38 cellular contexts compared by ENCODE assay signal in genomic region chr2:165891345-165891744, GRCh38.
"Had no signal": no experiment of that assay in that cellular context is flagged by ENCODE, and none has a peak within 500 bp of the region (broad histone marks: within the 10 kb centered on the region; RNA-seq: fewer than 3 reads in every experiment).

No MANE protein-coding gene starts in this region.

- H3K27ac Mint-ChIP-seq: activated naive CD4-positive, alpha-beta T cell treated with anti-CD3 and anti-CD28 coated beads for 36 hours; activated naive CD4-positive, alpha-beta T cell treated with anti-CD3 and anti-CD28 coated beads, Interleukin-2, amount 10 ng/mL, durations not matched to agents 7 days and 5 days; activated naive CD4-positive, alpha-beta T cell treated with anti-CD3 and anti-CD28 coated beads, Interleukin-2, amount 50 U/mL, for 24 hours; activated naive CD4-positive, alpha-beta T cell treated with anti-CD3 and anti-CD28 coated beads, Interleukin-2, amount 50 U/mL, for 72 hours; activated naive CD8-positive, alpha-beta T cell; activated naive CD8-positive, alpha-beta T cell treated with anti-CD3 and anti-CD28 coated beads for 36 hours; activated naive CD8-positive, alpha-beta T cell treated with anti-CD3 and anti-CD28 coated beads, Interleukin-2, amount 10 ng/mL, durations not matched to agents 7 days and 5 days; activated naive CD8-positive, alpha-beta T cell treated with anti-CD3 and anti-CD28 coated beads, Interleukin-2, amount 50 U/mL, for 24 hours; activated T-cell treated with anti-CD3 and anti-CD28 coated beads, Interleukin-2, amount 50 U/mL, for 72 hours; activated T-helper 1 cell treated with anti-CD3 and anti-CD28 coated beads, Interleukin-12 subunit alpha, Interleukin-12 subunit beta, Interleukin-2, Interleukin-4 antibody, amounts not matched to agents 30 ng/mL and 10 ng/mL and 1 ng/mL, durations not matched to agents 14 hours and 24 hours and 36 hours; activated T-helper 17 cell treated with anti-CD3 and anti-CD28 coated beads, Interleukin-2, amount 50 U/mL, for 72 hours; activated T-helper 2 cell treated with anti-CD3 and anti-CD28 coated beads, Interferon-gamma antibody, Interleukin-2, Interleukin-4, amounts not matched to agents 10 μg/mL and 5 μg/mL and 100 μg/mL, durations not matched to agents 14 hours and 24 hours and 36 hours; brain had no signal

- H3K27me3 ChIP-seq: adrenal gland, ascending aorta, body of pancreas, brain microvascular endothelial cell, breast epithelium, cardiac muscle cell had no signal

- H3K9me3 Mint-ChIP-seq: activated naive CD4-positive, alpha-beta T cell treated with anti-CD3 and anti-CD28 coated beads for 36 hours; activated naive CD4-positive, alpha-beta T cell treated with anti-CD3 and anti-CD28 coated beads, Interleukin-2, amount 10 ng/mL, durations not matched to agents 7 days and 5 days; activated naive CD4-positive, alpha-beta T cell treated with anti-CD3 and anti-CD28 coated beads, Interleukin-2, amount 50 U/mL, for 24 hours; activated naive CD4-positive, alpha-beta T cell treated with anti-CD3 and anti-CD28 coated beads, Interleukin-2, amount 50 U/mL, for 72 hours; activated naive CD8-positive, alpha-beta T cell treated with anti-CD3 and anti-CD28 coated beads for 36 hours; activated naive CD8-positive, alpha-beta T cell treated with anti-CD3 and anti-CD28 coated beads, Interleukin-2, amount 10 ng/mL, durations not matched to agents 7 days and 5 days; activated naive CD8-positive, alpha-beta T cell treated with anti-CD3 and anti-CD28 coated beads, Interleukin-2, amount 50 U/mL, for 24 hours; activated T-cell treated with anti-CD3 and anti-CD28 coated beads, Interleukin-2, amount 50 U/mL, for 4 hours; activated T-cell treated with anti-CD3 and anti-CD28 coated beads, Interleukin-2, amount 50 U/mL, for 72 hours; activated T-helper 1 cell treated with anti-CD3 and anti-CD28 coated beads, Interleukin-12 subunit alpha, Interleukin-12 subunit beta, Interleukin-2, Interleukin-4 antibody, amounts not matched to agents 30 ng/mL and 10 ng/mL and 1 ng/mL, durations not matched to agents 14 hours and 24 hours and 36 hours; activated T-helper 17 cell treated with anti-CD3 and anti-CD28 coated beads, Interleukin-2, amount 50 U/mL, for 72 hours; activated T-helper 2 cell treated with anti-CD3 and anti-CD28 coated beads, Interferon-gamma antibody, Interleukin-2, Interleukin-4, amounts not matched to agents 10 μg/mL and 5 μg/mL and 100 μg/mL, durations not matched to agents 14 hours and 24 hours and 36 hours; brain; central memory CD8-positive, alpha-beta T cell had no signal

- H3K4me1 Mint-ChIP-seq: activated naive CD4-positive, alpha-beta T cell treated with anti-CD3 and anti-CD28 coated beads, Interleukin-2, amount 50 U/mL, for 24 hours had no signal

- H3K27ac ChIP-seq: adrenal gland, ascending aorta, body of pancreas, brain microvascular endothelial cell, breast epithelium, cardiac muscle cell had no signal

- FAIRE-seq: astrocyte, bronchial epithelial cell had no signal

- H3K9me3 ChIP-seq: adrenal gland, ascending aorta, body of pancreas, breast epithelium had no signal

- H3K4me3 Mint-ChIP-seq: activated naive CD4-positive, alpha-beta T cell treated with anti-CD3 and anti-CD28 coated beads for 36 hours; activated naive CD4-positive, alpha-beta T cell treated with anti-CD3 and anti-CD28 coated beads, Interleukin-2, amount 10 ng/mL, durations not matched to agents 7 days and 5 days; activated naive CD4-positive, alpha-beta T cell treated with anti-CD3 and anti-CD28 coated beads, Interleukin-2, amount 50 U/mL, for 24 hours; activated naive CD8-positive, alpha-beta T cell; activated naive CD8-positive, alpha-beta T cell treated with anti-CD3 and anti-CD28 coated beads for 36 hours; activated naive CD8-positive, alpha-beta T cell treated with anti-CD3 and anti-CD28 coated beads, Interleukin-2, amount 10 ng/mL, durations not matched to agents 7 days and 5 days; activated naive CD8-positive, alpha-beta T cell treated with anti-CD3 and anti-CD28 coated beads, Interleukin-2, amount 50 U/mL, for 24 hours; activated T-cell treated with anti-CD3 and anti-CD28 coated beads, Interleukin-2, amount 50 U/mL, for 4 hours; activated T-cell treated with anti-CD3 and anti-CD28 coated beads, Interleukin-2, amount 50 U/mL, for 72 hours; activated T-helper 1 cell treated with anti-CD3 and anti-CD28 coated beads, Interleukin-12 subunit alpha, Interleukin-12 subunit beta, Interleukin-2, Interleukin-4 antibody, amounts not matched to agents 30 ng/mL and 10 ng/mL and 1 ng/mL, durations not matched to agents 14 hours and 24 hours and 36 hours; activated T-helper 17 cell treated with anti-CD3 and anti-CD28 coated beads, Interleukin-2, amount 50 U/mL, for 72 hours; brain; central memory CD8-positive, alpha-beta T cell had no signal

- H3K36me3 ChIP-seq: brain microvascular endothelial cell, cardiac muscle cell had no signal

- H3K4me3 ChIP-seq: adrenal gland, ascending aorta, body of pancreas, breast epithelium, cardiac muscle cell had no signal

- DNase-seq: activated effector memory CD4-positive, alpha-beta T cell treated with anti-CD3 and anti-CD28 coated beads, Interleukin-2, amount 50 U/mL, for 16 hours; activated effector memory CD4-positive, alpha-beta T cell treated with Interleukin-2 at 50 U/mL for 16 hours; activated gamma-delta T cell; activated gamma-delta T cell treated with Interleukin-2 at 50 U/mL for 16 hours; activated naive CD4-positive, alpha-beta T cell; activated naive CD4-positive, alpha-beta T cell treated with anti-CD3 and anti-CD28 coated beads for 36 hours; activated naive CD4-positive, alpha-beta T cell treated with anti-CD3 and anti-CD28 coated beads, Interleukin-2, amount 10 ng/mL, durations not matched to agents 7 days and 5 days; activated naive CD4-positive, alpha-beta T cell treated with anti-CD3 and anti-CD28 coated beads, Interleukin-2, amount 50 U/mL, for 16 hours; activated naive CD4-positive, alpha-beta T cell treated with Interleukin-2 at 50 U/mL for 16 hours; activated naive CD8-positive, alpha-beta T cell treated with anti-CD3 and anti-CD28 coated beads for 36 hours; activated naive CD8-positive, alpha-beta T cell treated with anti-CD3 and anti-CD28 coated beads, Interleukin-2, amount 10 ng/mL, durations not matched to agents 7 days and 5 days; activated naive CD8-positive, alpha-beta T cell treated with anti-CD3 and anti-CD28 coated beads, Interleukin-2, amount 50 U/mL, for 24 hours; activated T-cell treated with anti-CD3 and anti-CD28 coated beads, Interleukin-2, amount 50 U/mL, for 4 hours; activated T-cell treated with anti-CD3 and anti-CD28 coated beads, Interleukin-2, amount 50 U/mL, for 48 hours; activated T-cell treated with anti-CD3 and anti-CD28 coated beads, Interleukin-2, amount 50 U/mL, for 72 hours; adrenal gland; amniotic stem cell; amygdala; anterior cingulate cortex; aorta; body of pancreas; brain microvascular endothelial cell; caudate nucleus; central memory CD4-positive, alpha-beta T cell; cerebellar nuclear complex had no signal

- H3K27me3 Mint-ChIP-seq: activated naive CD4-positive, alpha-beta T cell treated with anti-CD3 and anti-CD28 coated beads, Interleukin-2, amount 10 ng/mL, durations not matched to agents 7 days and 5 days; activated naive CD4-positive, alpha-beta T cell treated with anti-CD3 and anti-CD28 coated beads, Interleukin-2, amount 50 U/mL, for 24 hours; activated naive CD8-positive, alpha-beta T cell; activated naive CD8-positive, alpha-beta T cell treated with anti-CD3 and anti-CD28 coated beads for 36 hours; activated naive CD8-positive, alpha-beta T cell treated with anti-CD3 and anti-CD28 coated beads, Interleukin-2, amount 10 ng/mL, durations not matched to agents 7 days and 5 days; activated naive CD8-positive, alpha-beta T cell treated with anti-CD3 and anti-CD28 coated beads, Interleukin-2, amount 50 U/mL, for 24 hours; activated T-helper 17 cell treated with anti-CD3 and anti-CD28 coated beads, Interleukin-2, amount 50 U/mL, for 72 hours; brain; central memory CD8-positive, alpha-beta T cell had no signal

- H3K4me1 ChIP-seq: adrenal gland, ascending aorta, breast epithelium had no signal

- ATAC-seq: activated naive CD4-positive, alpha-beta T cell treated with anti-CD3 and anti-CD28 coated beads, Interleukin-2, amount 50 U/mL, for 72 hours; activated naive CD8-positive, alpha-beta T cell treated with anti-CD3 and anti-CD28 coated beads, Interleukin-2, amount 50 U/mL, for 24 hours; activated T-cell treated with anti-CD3 and anti-CD28 coated beads, Interleukin-2, amount 50 U/mL, for 4 hours; activated T-cell treated with anti-CD3 and anti-CD28 coated beads, Interleukin-2, amount 50 U/mL, for 72 hours; activated T-helper 17 cell treated with anti-CD3 and anti-CD28 coated beads, Interleukin-2, amount 50 U/mL, for 72 hours; body of pancreas had no signal
